In the genomic region with DNA sequence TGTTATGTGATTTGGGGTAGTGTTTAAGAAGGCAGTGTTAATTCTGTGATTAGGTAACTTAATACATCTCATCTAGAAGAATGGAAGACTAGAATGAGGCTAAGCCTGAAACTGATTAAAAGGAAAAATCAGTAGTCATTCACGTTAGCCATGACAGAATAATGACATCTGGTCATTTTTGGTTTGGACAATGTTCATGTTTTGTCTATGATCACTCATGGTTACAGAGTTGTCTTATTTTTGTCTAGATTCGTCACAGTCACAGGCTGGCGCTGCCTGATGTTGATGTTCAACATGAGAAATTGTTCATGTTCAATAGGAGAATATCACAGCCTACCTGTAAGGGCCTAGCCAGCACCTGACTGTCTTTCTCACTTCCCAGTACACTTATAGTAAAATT, we compare ENCODE assay signal across 20 cellular contexts. TPM values are rescaled to one million over a fixed set of nuclear protein-coding genes. Genes with fewer than 3 reads are reported as not detected.
DNase-seq lines count a peak whose midpoint lies in the region; ATAC-seq, FAIRE-seq and TF ChIP-seq lines count a peak whose summit lies in the region.
"Had no signal": no experiment of that assay in that cellular context is flagged by ENCODE, and none has a peak within 500 bp of the region (broad histone marks: within the 10 kb centered on the region; RNA-seq: fewer than 3 reads in every experiment).

No MANE protein-coding gene starts in this region.

- H3K9me3 Mint-ChIP-seq in H9 = peaks cover 0 to 5% of the 10 kb centered on the region in 2 experiments; a peak in 1 of 5 replicates
- H3K9me3 Mint-ChIP-seq in activated CD4-positive, alpha-beta T cell treated with anti-CD3 and anti-CD28 coated beads, Interleukin-2, amount 10 ng/mL, durations not matched to agents 24 days and 14 days = peaks cover 22% of the 10 kb centered on the region

- DNase-seq in GM04503 (ENCODE audit: low read depth) = peak; percentile 66
- no peak for DNase-seq in IMR-90
- no peak for DNase-seq in GM12878 (ENCODE audit: low read depth, low spot score)
- DNase-seq in osteoblast (ENCODE audit: insufficient read length, low spot score, missing footprints) = no peak
- DNase-seq in medulla oblongata (ENCODE audit: extremely low spot score) = no peak
- DNase-seq in H9 = no peak
- no peak for DNase-seq in activated CD4-positive, alpha-beta T cell treated with anti-CD3 and anti-CD28 coated beads, Interleukin-2, amount 10 ng/mL, durations not matched to agents 24 days and 14 days
- no peak for DNase-seq in RKO (ENCODE audit: low spot score)
- DNase-seq: CD4-positive, CD25-positive, alpha-beta regulatory T cell; DMS153; DMS79 treated with DMSO at 0.1 percent for 48 hours; EL; GOT3 had no signal

- RAD21 ChIA-PET in GM12878 (lab: Charles Lee; ENCODE audit: unreplicated experiment) = no interaction called here

- H3K27me3 ChIP-seq in IMR-90 (ENCODE audit: control insufficient read depth, insufficient read depth, low read length) (no peaks in the 10 kb centered on the region), GM12878 (replicated peaks in 1 of 2; ENCODE audit: control insufficient read depth in 2 of 2, insufficient read depth in 2 of 2, low read length in 1 of 2) (no peaks in the 10 kb centered on the region), osteoblast (ENCODE audit: insufficient read depth, low read length) (no peaks in the 10 kb centered on the region), H9 (ENCODE audit: insufficient read depth, low read length) (no peaks in the 10 kb centered on the region)
- H3K27me3 ChIP-seq: BLaER1 treated with 17β-estradiol and CSF1 and Interleukin-3, amounts not matched to agents 10 nM and 100 nM had no signal

- TF ChIP-seq POLR2A in IMR-90 (IDR thresholded peaks at IDR 0.05; ENCODE audit: low read depth, low read length) (no peak), GM12878 (IDR thresholded peaks at IDR 0.05; ENCODE audit: low read depth, low read length) (no peak)

- TF ChIP-seq CTCF in IMR-90 (conservative IDR thresholded peaks at IDR 0.05; ENCODE audit: low read depth, low read length) (no peak), GM12878 (IDR thresholded peaks at IDR 0.05 in 2 of 3, conservative IDR thresholded peaks at IDR 0.05 in 1 of 3; ENCODE audit: control insufficient read depth in 2 of 3, extremely low read depth in 1 of 3, insufficient read depth in 1 of 3, low read depth in 3 of 3, low read length in 3 of 3) (no peak), osteoblast (IDR thresholded peaks at IDR 0.05; ENCODE audit: extremely low read depth, low read depth, low read length) (no peak), H9 (conservative IDR thresholded peaks at IDR 0.05) (no peak)

- H4K5ac ChIP-seq in IMR-90 (ENCODE audit: low read depth, low read length) = no peak overlapping the region
- no peak overlapping the region for H4K5ac ChIP-seq in H9 (ENCODE audit: insufficient read length, low read depth, low read length)

- H3K18ac ChIP-seq in IMR-90 (ENCODE audit: low read depth, low read length) (peak overlapping the region; percentile 1; the same call in 1 of the 2 replicates), H9 (ENCODE audit: insufficient read length, low read depth, low read length) (no peak overlapping the region)

- H3K27ac Mint-ChIP-seq in H9 = no peak overlapping the region
- no peak overlapping the region for H3K27ac Mint-ChIP-seq in activated CD4-positive, alpha-beta T cell treated with anti-CD3 and anti-CD28 coated beads, Interleukin-2, amount 10 ng/mL, durations not matched to agents 24 days and 14 days
- H3K27ac Mint-ChIP-seq: CD4-positive, CD25-positive, alpha-beta regulatory T cell had no signal

- H4K20me1 ChIP-seq in IMR-90 (ENCODE audit: insufficient read depth, low read length) = no peaks in the 10 kb centered on the region
- H4K20me1 ChIP-seq in GM12878 (ENCODE audit: control insufficient read depth, insufficient read depth) = no peaks in the 10 kb centered on the region
- H4K20me1 ChIP-seq in osteoblast (ENCODE audit: insufficient read depth, low read length) = no peaks in the 10 kb centered on the region
- H4K20me1 ChIP-seq in H9 (ENCODE audit: control insufficient read depth, insufficient read depth, insufficient read length) = no peaks in the 10 kb centered on the region
- H4K20me1 ChIP-seq: BLaER1 treated with 17β-estradiol and CSF1 and Interleukin-3, amounts not matched to agents 10 nM and 100 nM had no signal

- peaks cover 8% of the 10 kb centered on the region; the same call in 1 of the 2 replicates for H3K9me1 ChIP-seq in IMR-90 (ENCODE audit: insufficient read depth, low read length)

- peaks cover 1% of the 10 kb centered on the region; the same call in 1 of the 2 replicates for H3K27me3 Mint-ChIP-seq in H9 (ENCODE audit: low read depth)
- H3K27me3 Mint-ChIP-seq in activated CD4-positive, alpha-beta T cell treated with anti-CD3 and anti-CD28 coated beads, Interleukin-2, amount 10 ng/mL, durations not matched to agents 24 days and 14 days = peaks cover 27% of the 10 kb centered on the region

- H2BK12ac ChIP-seq in H9 (ENCODE audit: insufficient read length, low read depth, low read length) = no peak overlapping the region

- H3K14ac ChIP-seq in IMR-90 (replicated peaks; ENCODE audit: low read depth, low read length) = no peak overlapping the region
- H3K14ac ChIP-seq in H9 (ENCODE audit: insufficient read depth, low read length) = no peak overlapping the region

- H3K4me3 ChIP-seq in IMR-90 (ENCODE audit: insufficient read depth, low read depth, low read length) (no peak overlapping the region), GM12878 (no peak overlapping the region), osteoblast (ENCODE audit: insufficient read depth, low read length) (no peak overlapping the region)
- H3K4me3 ChIP-seq: A549; BLaER1 treated with 17β-estradiol and CSF1 and Interleukin-3, amounts not matched to agents 10 nM and 100 nM; HAP-1 had no signal

- no peaks in the 10 kb centered on the region for H3K23me2 ChIP-seq in H9 (ENCODE audit: insufficient read length, low read depth, low read length, poor library complexity, severe bottlenecking)

- H3K9me3 ChIP-seq in IMR-90 (ENCODE audit: control insufficient read depth, insufficient read depth, low read length) = no peaks in the 10 kb centered on the region
- H3K9me3 ChIP-seq in GM12878 (replicated peaks; ENCODE audit: control insufficient read depth, insufficient read depth, low read length) = no peaks in the 10 kb centered on the region
- no peaks in the 10 kb centered on the region for H3K9me3 ChIP-seq in osteoblast (ENCODE audit: low read depth, low read length)
- no peaks in the 10 kb centered on the region for H3K9me3 ChIP-seq in H9 (ENCODE audit: control insufficient read depth, low read depth, low read length)
- H3K9me3 ChIP-seq: A549, HAP-1 had no signal

- intact Hi-C loops in IMR-90 (cut with micrococcal nuclease) = no loop called here
- intact Hi-C loops in GM12878 (cut with micrococcal nuclease; ENCODE audit: unreplicated experiment) = no loop called here
- intact Hi-C loops in activated CD4-positive, alpha-beta T cell treated with anti-CD3 and anti-CD28 coated beads, Interleukin-2, amount 10 ng/mL, durations not matched to agents 24 days and 14 days (cut with micrococcal nuclease) = no loop called here

- peak overlapping the region; percentile 82; the same call in 1 of the 2 replicates for H2BK20ac ChIP-seq in IMR-90 (ENCODE audit: low read depth, low read length)
- no peak overlapping the region for H2BK20ac ChIP-seq in H9 (ENCODE audit: low read depth, low read length, poor library complexity, severe bottlenecking)

- H3K4ac ChIP-seq in IMR-90 (ENCODE audit: low read depth, low read length) (peak overlapping the region; percentile 36; the same call in 1 of the 2 replicates), H9 (ENCODE audit: low read depth, low read length) (no peak overlapping the region)

- H3K79me1 ChIP-seq in IMR-90 (ENCODE audit: low read depth in 1 of 2, low read length in 2 of 2) (no peaks in the 10 kb centered on the region; a peak in 1 of 4 replicates), H9 (ENCODE audit: insufficient read depth, low read depth, low read length, poor library complexity, severe bottlenecking) (no peaks in the 10 kb centered on the region)

- TF ChIP-seq EP300 in GM12878 (IDR thresholded peaks at IDR 0.05; ENCODE audit: borderline replicate concordance in 1 of 2, control insufficient read depth in 1 of 2, low read depth in 2 of 2, low read length in 2 of 2) = no peak

- peaks cover 11% of the 10 kb centered on the region for H3K4me1 ChIP-seq in IMR-90 (ENCODE audit: control insufficient read depth, insufficient read depth, low read length)
- H3K4me1 ChIP-seq in GM12878 (ENCODE audit: control insufficient read depth, insufficient read depth, low read length) = no peaks in the 10 kb centered on the region
- peaks cover 48% of the 10 kb centered on the region for H3K4me1 ChIP-seq in osteoblast (ENCODE audit: insufficient read depth, low read length)
- no peaks in the 10 kb centered on the region for H3K4me1 ChIP-seq in H9 (ENCODE audit: insufficient read depth, low read length)
- H3K4me1 ChIP-seq: HAP-1 had no signal

- H3K9ac ChIP-seq in IMR-90 (ENCODE audit: low read depth, low read length) = no peak overlapping the region
- H3K9ac ChIP-seq in GM12878 (ENCODE audit: control insufficient read depth, insufficient read depth, low read length) = no peak overlapping the region
- H3K9ac ChIP-seq in H9 (ENCODE audit: extremely low read depth, insufficient read length, low read length) = no peak overlapping the region
- H3K9ac ChIP-seq: BLaER1 treated with 17β-estradiol and CSF1 and Interleukin-3, amounts not matched to agents 10 nM and 100 nM had no signal

- H3K79me2 ChIP-seq in GM12878 (ENCODE audit: control insufficient read depth, insufficient read depth, low read length) (no peaks in the 10 kb centered on the region), osteoblast (ENCODE audit: insufficient read depth, low read length) (no peaks in the 10 kb centered on the region), H9 (ENCODE audit: insufficient read depth, low read length) (no peaks in the 10 kb centered on the region)

- no peak overlapping the region for H3K56ac ChIP-seq in IMR-90 (ENCODE audit: extremely low read depth, insufficient read depth, low read length)
- no peak overlapping the region for H3K56ac ChIP-seq in H9 (ENCODE audit: insufficient read length, low read depth, low read length)

- H3K4me1 Mint-ChIP-seq in H9 = no peaks in the 10 kb centered on the region
- peaks cover 7% of the 10 kb centered on the region for H3K4me1 Mint-ChIP-seq in activated CD4-positive, alpha-beta T cell treated with anti-CD3 and anti-CD28 coated beads, Interleukin-2, amount 10 ng/mL, durations not matched to agents 24 days and 14 days

- H3K27ac ChIP-seq in IMR-90 (ENCODE audit: insufficient read depth, low read length) (no peak overlapping the region), GM12878 (ENCODE audit: control insufficient read depth, insufficient read depth) (no peak overlapping the region), osteoblast (ENCODE audit: low read depth, low read length) (peak overlapping the region; percentile 78), H9 (ENCODE audit: insufficient read length, low read depth, low read length) (no peak overlapping the region)
- H3K27ac ChIP-seq: BLaER1 treated with 17β-estradiol and CSF1 and Interleukin-3, amounts not matched to agents 10 nM and 100 nM had no signal

- 0 out of 2 replicates have a peak overlapping the region, but pooled peaks have one; percentile 31 for H3K23ac ChIP-seq in IMR-90 (ENCODE audit: low read depth, low read length)
- H3K23ac ChIP-seq in H9 (ENCODE audit: insufficient read length, low read depth, low read length) = no peak overlapping the region

- no peak overlapping the region for H2AK9ac ChIP-seq in IMR-90 (replicated peaks; ENCODE audit: low read depth, low read length, poor library complexity)

- CTCF ChIA-PET in IMR-90 (lab: Yijun Ruan, JAX) = no interaction called here
- CTCF ChIA-PET in GM12878 (lab: Yijun Ruan, JAX) = no interaction called here

- no CpG with 5 or more reads among the region's 3 CpGs for WGBS in IMR-90 (ENCODE audit: extremely low coverage in 2 of 2, insufficient read length in 1 of 2), 2 experiments
- WGBS in GM12878 (ENCODE audit: insufficient coverage, insufficient replicate concordance, low lambda C conversion rate, missing lambda C conversion rate) = 59% methylated on average over 3 of the region's 3 CpGs
- WGBS in H9 (ENCODE audit: extremely low coverage, insufficient read length, low lambda C conversion rate) = no CpG with 5 or more reads among the region's 3 CpGs

- no peak overlapping the region for H3T11ph ChIP-seq in H9 (ENCODE audit: low read length)

- H2BK15ac ChIP-seq in IMR-90 (ENCODE audit: low read depth, low read length) = peak overlapping the region; percentile 96
- no peak overlapping the region for H2BK15ac ChIP-seq in H9 (ENCODE audit: low read depth, low read length)

- POLR2A ChIA-PET in IMR-90 (lab: Charles Lee; ENCODE audit: unreplicated experiment) (no interaction called here), GM12878 (lab: Charles Lee) (no interaction called here)

- H2BK120ac ChIP-seq in IMR-90 (ENCODE audit: low read depth, low read length) (peak overlapping the region; percentile 66), H9 (ENCODE audit: low read depth, low read length, poor library complexity, severe bottlenecking) (no peak overlapping the region)

- peak overlapping the region; percentile 85 for H2AK5ac ChIP-seq in IMR-90 (ENCODE audit: low read depth, low read length)
- H2AK5ac ChIP-seq in H9 (ENCODE audit: insufficient read length, low read length) = no peak overlapping the region

- BruUV-seq in IMR-90 (replicated peaks; lab: Mats Ljungman, UMichigan) (no TSS peak), GM12878 (replicated peaks; lab: Mats Ljungman, UMichigan) (no TSS peak)

- ATAC-seq in IMR-90 (ENCODE audit: low read depth) (no peak), GM12878 (no peak)
- ATAC-seq: HepG2 had no signal

- dilution Hi-C loops in IMR-90 (cut with HindIII; ENCODE audit: low sequenced_read_pairs, unreplicated experiment) = no loop called here

- H2AFZ ChIP-seq in IMR-90 (replicated peaks; ENCODE audit: low read length, poor library complexity) = no peak overlapping the region
- no peak overlapping the region for H2AFZ ChIP-seq in GM12878 (ENCODE audit: control insufficient read depth, low read depth, low read length)
- no peak overlapping the region for H2AFZ ChIP-seq in osteoblast (ENCODE audit: low read length)
- H2AFZ ChIP-seq in H9 (ENCODE audit: low read length) = no peak overlapping the region

- FAIRE-seq in GM12878 (lab: Jason Lieb, UNC) = peak; percentile 13
- FAIRE-seq: A549, D721Med, G401.6, HepG2, HTR-8/SVneo had no signal

- in situ Hi-C loops in IMR-90 (cut with MboI; ENCODE audit: low sequenced_read_pairs) = no loop called here
- in situ Hi-C loops in GM12878 (cut with MboI) = no loop called here

- no peaks in the 10 kb centered on the region for H3K36me3 Mint-ChIP-seq in H9 (ENCODE audit: insufficient read depth in 1 of 3, low read depth in 3 of 3)
- H3K36me3 Mint-ChIP-seq in activated CD4-positive, alpha-beta T cell treated with anti-CD3 and anti-CD28 coated beads, Interleukin-2, amount 10 ng/mL, durations not matched to agents 24 days and 14 days (ENCODE audit: low read depth) = no peaks in the 10 kb centered on the region

- SMC1A ChIA-PET in GM12878 (lab: Charles Lee; ENCODE audit: uncharacterized antibody, unreplicated experiment) = no interaction called here

- TF ChIP-seq RAD21 in IMR-90 (IDR thresholded peaks at IDR 0.05; ENCODE audit: low read length) (no peak), GM12878 (IDR thresholded peaks at IDR 0.05; ENCODE audit: insufficient read depth, low read depth, low read length) (no peak)

- H3K4me3 Mint-ChIP-seq in H9 = no peak overlapping the region
- H3K4me3 Mint-ChIP-seq in activated CD4-positive, alpha-beta T cell treated with anti-CD3 and anti-CD28 coated beads, Interleukin-2, amount 10 ng/mL, durations not matched to agents 24 days and 14 days = no peak overlapping the region
- H3K4me3 Mint-ChIP-seq: CD4-positive, CD25-positive, alpha-beta regulatory T cell had no signal

- H4K8ac ChIP-seq in IMR-90 (ENCODE audit: low read depth in 2 of 2, low read length in 2 of 2) (no peak overlapping the region), H9 (replicated peaks; ENCODE audit: insufficient read length, low read depth, low read length) (no peak overlapping the region)

- H2BK5ac ChIP-seq in IMR-90 (ENCODE audit: low read depth, low read length, poor library complexity, severe bottlenecking) (peak overlapping the region; percentile 71), H9 (ENCODE audit: insufficient read length, low read length) (no peak overlapping the region)

- no peaks in the 10 kb centered on the region for H3K36me3 ChIP-seq in IMR-90 (ENCODE audit: control insufficient read depth, insufficient read depth, low read length)
- H3K36me3 ChIP-seq in GM12878 (ENCODE audit: control insufficient read depth in 2 of 2, insufficient read depth in 2 of 2, low read length in 1 of 2) = no peaks in the 10 kb centered on the region
- H3K36me3 ChIP-seq in osteoblast (ENCODE audit: insufficient read depth, low read length) = no peaks in the 10 kb centered on the region
- H3K36me3 ChIP-seq: BLaER1 treated with 17β-estradiol and CSF1 and Interleukin-3, amounts not matched to agents 10 nM and 100 nM; HAP-1 had no signal

- H3K4me2 ChIP-seq in IMR-90 (ENCODE audit: low read depth, low read length) (no peak overlapping the region), GM12878 (ENCODE audit: control insufficient read depth, insufficient read depth) (no peak overlapping the region), osteoblast (ENCODE audit: insufficient read depth, low read length) (no peak overlapping the region), H9 (ENCODE audit: insufficient read depth, insufficient read length, low read length) (no peak overlapping the region)

- H4K91ac ChIP-seq in IMR-90 (ENCODE audit: insufficient read depth, low read depth, low read length) (no peak overlapping the region; the same call in 1 of the 2 replicates), H9 (ENCODE audit: insufficient read length, low read depth, low read length) (no peak overlapping the region)

RNA-seq across cellular contexts. Expression of gene DOCK2, which starts 9.5 kb away (rescaled TPM):
- total RNA-seq in IMR-90 (2012; rRNA removed) (1.4 and 3.0 TPM in 2 replicates), GM12878 (2014; rRNA removed) (172 and 178 TPM in 2 replicates), GM12878 (2014; rRNA removed; fragmentation: Illumina TruSeq; extraction: Trizol) (125 and 126 TPM in 2 replicates), GM12878 (2021) (179 and 192 TPM in 2 replicates), osteoblast (2.7 and 6.2 TPM in 2 replicates), H9 (2021) (7.8 and 8.3 TPM in 2 replicates)
- polyA plus RNA-seq in IMR-90 (2012; rRNA removed) (0.47 and 0.72 TPM in 2 replicates), GM12878 (2011; rRNA removed) (130 and 171 TPM in 2 replicates), GM12878 (2014; fragmentation: Illumina TruSeq; extraction: Trizol) (123 and 129 TPM in 2 replicates), GM12878 (2014; fragmentation: Nextera tagmentation; extraction: Ambion mirVana) (10 to 100 TPM; 34.2 to 41.6 TPM), GM12878 (2014; rRNA removed) (95.5 and 104 TPM in 2 replicates), GM12878 (2016; fragmentation: Nextera tagmentation; extraction: Ambion mirVana) (100 to 1,000 TPM; 109 to 114 TPM)
- 0.25 and 0.32 TPM in 2 replicates for polyA plus RNA-seq in IMR-90 (2012; cell fraction: cytosol; rRNA removed)
- 0.51 and 0.87 TPM in 2 replicates for polyA plus RNA-seq in IMR-90 (2012; cell fraction: nucleus; rRNA removed; ENCODE audit: low replicate concordance)
- total RNA-seq in GM12878 (2013; cell fraction: nucleolus; rRNA removed) = 746 and 764 TPM in 2 replicates
- polyA plus RNA-seq in GM12878 (2011; ENCODE audit: low read depth) = 75.8 TPM
- polyA plus RNA-seq in GM12878 (2011; cell fraction: cytosol; rRNA removed) = 148 and 150 TPM in 2 replicates
- 183 and 219 TPM in 2 replicates for polyA plus RNA-seq in GM12878 (2011; cell fraction: nucleus; rRNA removed)
- polyA plus RNA-seq in GM12878 (2012) = 87.1 and 104 TPM in 2 replicates
- 381 and 449 TPM in 2 replicates for polyA minus RNA-seq in GM12878 (2011; rRNA and poly(A)+ RNA removed)
- polyA minus RNA-seq in GM12878 (2011; cell fraction: cytosol; rRNA and poly(A)+ RNA removed) = 66.6 and 92.6 TPM in 2 replicates
- 411 and 600 TPM in 2 replicates for polyA minus RNA-seq in GM12878 (2011; cell fraction: nucleus; rRNA and poly(A)+ RNA removed)
- total RNA-seq in activated CD4-positive, alpha-beta T cell treated with anti-CD3 and anti-CD28 coated beads, Interleukin-2, amount 10 ng/mL, durations not matched to agents 24 days and 14 days = 206 and 215 TPM in 2 replicates
- total RNA-seq: HepG2 had no signal
- polyA plus RNA-seq: HepG2 had no signal

RNA-seq across cellular contexts. Expression of gene SPDL1, which starts 44.0 kb away (rescaled TPM):
- 18.8 and 48.6 TPM in 2 replicates for total RNA-seq in IMR-90 (2012; rRNA removed)
- 23.9 and 29.4 TPM in 2 replicates for polyA plus RNA-seq in IMR-90 (2012; rRNA removed)
- polyA plus RNA-seq in IMR-90 (2012; cell fraction: cytosol; rRNA removed) = 1.5 and 4.1 TPM in 2 replicates
- 3.0 and 23.3 TPM in 2 replicates for polyA plus RNA-seq in IMR-90 (2012; cell fraction: nucleus; rRNA removed; ENCODE audit: low replicate concordance)
- total RNA-seq in GM12878 (2013; cell fraction: nucleolus; rRNA removed) = 33.6 and 40.2 TPM in 2 replicates
- 34.2 and 38.9 TPM in 2 replicates for total RNA-seq in GM12878 (2014; rRNA removed)
- total RNA-seq in GM12878 (2014; rRNA removed; fragmentation: Illumina TruSeq; extraction: Trizol) = 49.1 and 51.5 TPM in 2 replicates
- 34.5 and 39.2 TPM in 2 replicates for total RNA-seq in GM12878 (2021)
- polyA plus RNA-seq in GM12878 (2011; ENCODE audit: low read depth) = 9.1 TPM
- 39.7 and 70.1 TPM in 2 replicates for polyA plus RNA-seq in GM12878 (2011; rRNA removed)
- polyA plus RNA-seq in GM12878 (2011; cell fraction: cytosol; rRNA removed) = 12.9 and 14.3 TPM in 2 replicates
- 41.2 and 50.0 TPM in 2 replicates for polyA plus RNA-seq in GM12878 (2011; cell fraction: nucleus; rRNA removed)
- polyA plus RNA-seq in GM12878 (2012) = 17.6 and 18.1 TPM in 2 replicates
- polyA plus RNA-seq in GM12878 (2014; fragmentation: Illumina TruSeq; extraction: Trizol) = 67.6 TPM in 2 replicates
- 10 to 100 TPM; 36.6 to 40.4 TPM for polyA plus RNA-seq in GM12878 (2014; fragmentation: Nextera tagmentation; extraction: Ambion mirVana)
- 39.2 and 53.0 TPM in 2 replicates for polyA plus RNA-seq in GM12878 (2014; rRNA removed)
- 10 to 100 TPM; 60.6 to 69.9 TPM for polyA plus RNA-seq in GM12878 (2016; fragmentation: Nextera tagmentation; extraction: Ambion mirVana)
- 18.7 and 25.0 TPM in 2 replicates for polyA minus RNA-seq in GM12878 (2011; rRNA and poly(A)+ RNA removed)
- polyA minus RNA-seq in GM12878 (2011; cell fraction: cytosol; rRNA and poly(A)+ RNA removed) = 11.9 and 12.7 TPM in 2 replicates
- polyA minus RNA-seq in GM12878 (2011; cell fraction: nucleus; rRNA and poly(A)+ RNA removed) = 28.4 and 37.2 TPM in 2 replicates
- 10.9 and 14.7 TPM in 2 replicates for total RNA-seq in osteoblast
- 48.5 and 49.4 TPM in 2 replicates for total RNA-seq in H9 (2021)
- 36.9 and 38.5 TPM in 2 replicates for total RNA-seq in activated CD4-positive, alpha-beta T cell treated with anti-CD3 and anti-CD28 coated beads, Interleukin-2, amount 10 ng/mL, durations not matched to agents 24 days and 14 days

Comparison
In these comparisons a context has a peak if more than half of its experiments do, and no peak if none do; other contexts are left out.
1. RNA of gene DOCK2, which starts 9.5 kb away (total RNA-seq): 206 to 215 TPM in activated CD4-positive, alpha-beta T cell treated with anti-CD3 and anti-CD28 coated beads, Interleukin-2, amount 10 ng/mL, durations not matched to agents 24 days and 14 days and 125 to 764 TPM in GM12878; 7.8 to 8.3 TPM in H9, 2.7 to 6.2 TPM in osteoblast and 1.4 to 3.0 TPM in IMR-90; every median in the first group is over 10 times any median in the second.